ENCODE assay signal across 1 cellular context in the genomic region with DNA sequence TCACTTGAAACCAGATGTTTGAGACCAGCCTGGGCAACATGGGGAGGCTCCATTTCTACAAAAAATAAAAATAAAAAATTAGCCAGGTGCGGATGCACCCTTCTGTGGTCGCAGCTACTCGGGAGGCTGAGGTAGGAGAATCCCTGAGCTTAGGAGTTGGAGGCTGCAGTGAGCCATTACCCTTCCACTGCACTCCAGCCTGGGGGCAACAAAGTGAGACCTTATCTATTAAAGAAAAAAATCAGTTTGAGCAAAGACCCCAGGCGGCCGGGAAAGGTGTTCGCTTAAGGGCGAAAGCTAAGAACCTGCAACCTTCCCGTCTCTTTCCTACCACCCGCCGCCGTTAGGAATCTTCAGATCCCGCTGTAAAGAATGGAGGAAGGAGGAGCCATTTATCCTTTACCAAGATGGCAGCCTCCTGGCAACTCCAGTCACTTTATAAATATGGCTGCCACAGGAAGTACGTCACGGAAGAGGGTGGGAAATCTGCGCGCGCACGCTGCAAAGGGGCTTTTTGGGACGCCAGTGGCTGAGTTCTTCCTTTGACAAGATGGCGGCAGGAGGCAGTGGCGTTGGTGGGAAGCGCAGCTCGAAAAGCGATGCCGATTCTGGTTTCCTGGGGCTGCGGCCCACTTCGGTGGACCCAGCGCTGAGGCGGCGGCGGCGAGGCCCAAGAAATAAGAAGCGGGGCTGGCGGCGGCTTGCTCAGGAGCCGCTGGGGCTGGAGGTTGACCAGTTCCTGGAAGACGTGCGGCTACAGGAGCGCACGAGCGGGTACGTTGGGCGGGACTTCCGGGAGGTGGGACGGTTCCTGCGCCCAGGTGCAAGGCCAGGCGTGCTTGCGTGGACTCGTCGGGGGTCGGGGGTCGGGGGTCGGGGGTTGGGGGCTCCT.
A peak's percentile ranks its signal among the peaks of the same experiment; 100 is the strongest.
TF ChIP-seq lines count a peak whose summit lies in the region.

A gene (plus strand): TSS at position 537 of the 892 bp plus-strand sequence. CDS start 14 bp downstream, at position 551.

TF ChIP-seq in K562, 482 proteins besides CTCF, POLR2A, EP300 and RAD21 (continued from another document):
- TF ChIP-seq, protein P1, sequence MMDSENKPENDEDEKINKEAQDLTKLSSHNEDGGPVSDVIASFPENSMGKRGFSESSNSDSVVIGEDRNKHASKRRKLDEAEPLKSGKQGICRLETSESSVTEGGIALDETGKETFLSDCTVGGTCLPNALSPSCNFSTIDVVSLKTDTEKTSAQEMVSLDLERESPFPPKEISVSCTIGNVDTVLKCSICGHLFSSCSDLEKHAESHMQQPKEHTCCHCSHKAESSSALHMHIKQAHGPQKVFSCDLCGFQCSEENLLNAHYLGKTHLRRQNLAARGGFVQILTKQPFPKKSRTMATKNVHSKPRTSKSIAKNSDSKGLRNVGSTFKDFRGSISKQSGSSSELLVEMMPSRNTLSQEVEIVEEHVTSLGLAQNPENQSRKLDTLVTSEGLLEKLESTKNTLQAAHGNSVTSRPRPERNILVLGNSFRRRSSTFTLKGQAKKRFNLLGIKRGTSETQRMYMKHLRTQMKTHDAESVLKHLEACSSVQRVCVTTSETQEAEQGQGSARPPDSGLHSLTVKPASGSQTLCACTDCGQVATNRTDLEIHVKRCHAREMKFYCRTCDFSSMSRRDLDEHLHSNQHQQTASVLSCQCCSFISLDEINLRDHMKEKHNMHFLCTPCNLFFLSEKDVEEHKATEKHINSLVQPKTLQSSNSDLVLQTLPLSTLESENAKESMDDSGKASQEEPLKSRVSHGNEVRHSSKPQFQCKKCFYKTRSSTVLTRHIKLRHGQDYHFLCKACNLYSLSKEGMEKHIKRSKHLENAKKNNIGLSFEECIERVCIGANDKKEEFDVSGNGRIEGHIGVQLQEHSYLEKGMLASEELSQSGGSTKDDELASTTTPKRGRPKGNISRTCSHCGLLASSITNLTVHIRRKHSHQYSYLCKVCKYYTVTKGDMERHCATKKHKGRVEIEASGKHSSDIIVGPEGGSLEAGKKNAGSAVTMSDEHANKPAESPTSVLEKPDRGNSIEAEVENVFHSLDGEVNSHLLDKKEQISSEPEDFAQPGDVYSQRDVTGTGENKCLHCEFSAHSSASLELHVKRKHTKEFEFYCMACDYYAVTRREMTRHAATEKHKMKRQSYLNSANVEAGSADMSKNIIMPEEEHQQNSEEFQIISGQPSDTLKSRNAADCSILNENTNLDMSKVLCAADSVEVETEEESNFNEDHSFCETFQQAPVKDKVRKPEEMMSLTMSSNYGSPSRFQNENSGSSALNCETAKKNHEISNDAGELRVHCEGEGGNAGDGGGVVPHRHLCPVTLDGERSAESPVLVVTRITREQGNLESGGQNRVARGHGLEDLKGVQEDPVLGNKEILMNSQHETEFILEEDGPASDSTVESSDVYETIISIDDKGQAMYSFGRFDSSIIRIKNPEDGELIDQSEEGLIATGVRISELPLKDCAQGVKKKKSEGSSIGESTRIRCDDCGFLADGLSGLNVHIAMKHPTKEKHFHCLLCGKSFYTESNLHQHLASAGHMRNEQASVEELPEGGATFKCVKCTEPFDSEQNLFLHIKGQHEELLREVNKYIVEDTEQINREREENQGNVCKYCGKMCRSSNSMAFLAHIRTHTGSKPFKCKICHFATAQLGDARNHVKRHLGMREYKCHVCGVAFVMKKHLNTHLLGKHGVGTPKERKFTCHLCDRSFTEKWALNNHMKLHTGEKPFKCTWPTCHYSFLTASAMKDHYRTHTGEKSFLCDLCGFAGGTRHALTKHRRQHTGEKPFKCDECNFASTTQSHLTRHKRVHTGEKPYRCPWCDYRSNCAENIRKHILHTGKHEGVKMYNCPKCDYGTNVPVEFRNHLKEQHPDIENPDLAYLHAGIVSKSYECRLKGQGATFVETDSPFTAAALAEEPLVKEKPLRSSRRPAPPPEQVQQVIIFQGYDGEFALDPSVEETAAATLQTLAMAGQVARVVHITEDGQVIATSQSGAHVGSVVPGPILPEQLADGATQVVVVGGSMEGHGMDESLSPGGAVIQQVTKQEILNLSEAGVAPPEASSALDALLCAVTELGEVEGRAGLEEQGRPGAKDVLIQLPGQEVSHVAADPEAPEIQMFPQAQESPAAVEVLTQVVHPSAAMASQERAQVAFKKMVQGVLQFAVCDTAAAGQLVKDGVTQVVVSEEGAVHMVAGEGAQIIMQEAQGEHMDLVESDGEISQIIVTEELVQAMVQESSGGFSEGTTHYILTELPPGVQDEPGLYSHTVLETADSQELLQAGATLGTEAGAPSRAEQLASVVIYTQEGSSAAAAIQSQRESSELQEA (IDR thresholded peaks at IDR 0.05; ENCODE audit: low read depth): no peak
- TF ChIP-seq, protein P2, sequence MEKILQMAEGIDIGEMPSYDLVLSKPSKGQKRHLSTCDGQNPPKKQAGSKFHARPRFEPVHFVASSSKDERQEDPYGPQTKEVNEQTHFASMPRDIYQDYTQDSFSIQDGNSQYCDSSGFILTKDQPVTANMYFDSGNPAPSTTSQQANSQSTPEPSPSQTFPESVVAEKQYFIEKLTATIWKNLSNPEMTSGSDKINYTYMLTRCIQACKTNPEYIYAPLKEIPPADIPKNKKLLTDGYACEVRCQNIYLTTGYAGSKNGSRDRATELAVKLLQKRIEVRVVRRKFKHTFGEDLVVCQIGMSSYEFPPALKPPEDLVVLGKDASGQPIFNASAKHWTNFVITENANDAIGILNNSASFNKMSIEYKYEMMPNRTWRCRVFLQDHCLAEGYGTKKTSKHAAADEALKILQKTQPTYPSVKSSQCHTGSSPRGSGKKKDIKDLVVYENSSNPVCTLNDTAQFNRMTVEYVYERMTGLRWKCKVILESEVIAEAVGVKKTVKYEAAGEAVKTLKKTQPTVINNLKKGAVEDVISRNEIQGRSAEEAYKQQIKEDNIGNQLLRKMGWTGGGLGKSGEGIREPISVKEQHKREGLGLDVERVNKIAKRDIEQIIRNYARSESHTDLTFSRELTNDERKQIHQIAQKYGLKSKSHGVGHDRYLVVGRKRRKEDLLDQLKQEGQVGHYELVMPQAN (IDR thresholded peaks at IDR 0.05; ENCODE audit: borderline replicate concordance): peak; percentile 93
- TF ChIP-seq SMARCE1 (IDR thresholded peaks at IDR 0.05) (no peak), EP400 (IDR thresholded peaks at IDR 0.05) (peak; percentile 98), MTF1 (CRISPR knock-in tag; IDR thresholded peaks at IDR 0.05; ENCODE audit: borderline replicate concordance) (no peak)
- TF ChIP-seq, protein P3, sequence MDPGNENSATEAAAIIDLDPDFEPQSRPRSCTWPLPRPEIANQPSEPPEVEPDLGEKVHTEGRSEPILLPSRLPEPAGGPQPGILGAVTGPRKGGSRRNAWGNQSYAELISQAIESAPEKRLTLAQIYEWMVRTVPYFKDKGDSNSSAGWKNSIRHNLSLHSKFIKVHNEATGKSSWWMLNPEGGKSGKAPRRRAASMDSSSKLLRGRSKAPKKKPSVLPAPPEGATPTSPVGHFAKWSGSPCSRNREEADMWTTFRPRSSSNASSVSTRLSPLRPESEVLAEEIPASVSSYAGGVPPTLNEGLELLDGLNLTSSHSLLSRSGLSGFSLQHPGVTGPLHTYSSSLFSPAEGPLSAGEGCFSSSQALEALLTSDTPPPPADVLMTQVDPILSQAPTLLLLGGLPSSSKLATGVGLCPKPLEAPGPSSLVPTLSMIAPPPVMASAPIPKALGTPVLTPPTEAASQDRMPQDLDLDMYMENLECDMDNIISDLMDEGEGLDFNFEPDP (CRISPR knock-in tag; IDR thresholded peaks at IDR 0.05): no peak
- TF ChIP-seq, protein P4, sequence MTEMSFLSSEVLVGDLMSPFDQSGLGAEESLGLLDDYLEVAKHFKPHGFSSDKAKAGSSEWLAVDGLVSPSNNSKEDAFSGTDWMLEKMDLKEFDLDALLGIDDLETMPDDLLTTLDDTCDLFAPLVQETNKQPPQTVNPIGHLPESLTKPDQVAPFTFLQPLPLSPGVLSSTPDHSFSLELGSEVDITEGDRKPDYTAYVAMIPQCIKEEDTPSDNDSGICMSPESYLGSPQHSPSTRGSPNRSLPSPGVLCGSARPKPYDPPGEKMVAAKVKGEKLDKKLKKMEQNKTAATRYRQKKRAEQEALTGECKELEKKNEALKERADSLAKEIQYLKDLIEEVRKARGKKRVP (CRISPR knock-in tag; IDR thresholded peaks at IDR 0.05): peak; percentile 11; the same call in 1 of the 2 replicates
